In genomic region chr2:26243643-26244478, GRCh38 we compare ENCODE assay signal across 1 cellular context.
TF ChIP-seq lines count a peak whose summit lies in the region.

No MANE protein-coding gene starts in this region.

TF ChIP-seq in HepG2, 621 proteins besides CTCF, POLR2A, EP300 and RAD21 (continued from another document and continues in another):
- TF ChIP-seq ZNF234 (CRISPR knock-in tag; conservative IDR thresholded peaks at IDR 0.05) (no peak), ZNF296 (CRISPR knock-in tag; conservative IDR thresholded peaks at IDR 0.05) (no peak), ATF2 (CRISPR knock-in tag; IDR thresholded peaks at IDR 0.05) (no peak), MNT (IDR thresholded peaks at IDR 0.05) (no peak), ZNF747 (CRISPR knock-in tag; IDR thresholded peaks at IDR 0.05; ENCODE audit: borderline replicate concordance) (no peak), PBX3 (CRISPR knock-in tag; IDR thresholded peaks at IDR 0.05; ENCODE audit: borderline replicate concordance) (no peak), NFAT5 (CRISPR knock-in tag; IDR thresholded peaks at IDR 0.05) (no peak), MIER2 (CRISPR knock-in tag; IDR thresholded peaks at IDR 0.05) (no peak), ZNF597 (CRISPR knock-in tag; IDR thresholded peaks at IDR 0.05) (no peak), RNF219 (CRISPR knock-in tag; IDR thresholded peaks at IDR 0.05) (no peak), AGO1 (IDR thresholded peaks at IDR 0.05; ENCODE audit: low read depth, low read length, poor library complexity, severe bottlenecking) (no peak), AHR (CRISPR knock-in tag; IDR thresholded peaks at IDR 0.05) (no peak), ZNF879 (CRISPR knock-in tag; IDR thresholded peaks at IDR 0.05) (no peak), PBX2 (CRISPR knock-in tag; IDR thresholded peaks at IDR 0.05) (no peak), SIN3B (IDR thresholded peaks at IDR 0.05; ENCODE audit: low read length) (peak; percentile 80; the same call in 1 of the 2 replicates), ZNF598 (CRISPR knock-in tag; IDR thresholded peaks at IDR 0.05; ENCODE audit: borderline replicate concordance) (no peak; the same call in 1 of the 2 replicates), ZNF224 (CRISPR knock-in tag; IDR thresholded peaks at IDR 0.05) (no peak), HOXA3 (CRISPR knock-in tag; IDR thresholded peaks at IDR 0.05) (no peak), ZNF652 (CRISPR knock-in tag; IDR thresholded peaks at IDR 0.05; ENCODE audit: borderline replicate concordance, low read depth) (peak; percentile 100), CENPX (CRISPR knock-in tag; IDR thresholded peaks at IDR 0.05) (no peak), ZNF547 (CRISPR knock-in tag; IDR thresholded peaks at IDR 0.05) (no peak), GABPA (IDR thresholded peaks at IDR 0.05; ENCODE audit: low read depth, low read length) (no peak), GABPA (CRISPR knock-in tag; IDR thresholded peaks at IDR 0.05; ENCODE audit: low read depth) (no peak), RXRB (CRISPR knock-in tag; IDR thresholded peaks at IDR 0.05; ENCODE audit: borderline replicate concordance) (no peak), HOXA5 (CRISPR knock-in tag; IDR thresholded peaks at IDR 0.05) (no peak), ATF5 (CRISPR knock-in tag; IDR thresholded peaks at IDR 0.05; ENCODE audit: low read depth) (peak; percentile 23; the same call in 1 of the 2 replicates), HMGA1 (CRISPR knock-in tag; conservative IDR thresholded peaks at IDR 0.05) (no peak), MTF2 (CRISPR knock-in tag; IDR thresholded peaks at IDR 0.05; ENCODE audit: borderline replicate concordance) (0 out of 2 replicates have a peak, but pooled peaks have one; percentile 26), CERS6 (CRISPR knock-in tag; IDR thresholded peaks at IDR 0.05) (no peak), SRY (CRISPR knock-in tag; IDR thresholded peaks at IDR 0.05) (no peak; the same call in 1 of the 2 replicates), REXO4 (CRISPR knock-in tag; IDR thresholded peaks at IDR 0.05; ENCODE audit: borderline replicate concordance) (no peak), IRF2 (CRISPR knock-in tag; IDR thresholded peaks at IDR 0.05) (no peak), RERE (CRISPR knock-in tag; IDR thresholded peaks at IDR 0.05; ENCODE audit: low read depth) (no peak), AKAP8 (CRISPR knock-in tag; IDR thresholded peaks at IDR 0.05) (no peak)
